8 cellular contexts compared by ENCODE assay signal in genomic region chr3:56917740-56918568, GRCh38.
A peak's percentile ranks its signal among the peaks of the same experiment; 100 is the strongest.
DNase-seq lines count a peak whose midpoint lies in the region; ATAC-seq and TF ChIP-seq lines count a peak whose summit lies in the region.

No MANE protein-coding gene starts in this region.

- no peaks in the 10 kb centered on the region for H3K9me2 ChIP-seq in OCI-LY7 (ENCODE audit: insufficient read depth, low read length)

- peak overlapping the region in 1 of 2 experiments; percentile 89 for H2BK12ac ChIP-seq in mesenchymal stem cell (ENCODE audit: low read length in 2 of 2)

- POLR2A ChIA-PET in OCI-LY7 (lab: Charles Lee) = interaction anchor here (0.5 to 4.7 kb wide), 11 partner anchors 11 to 193 kb away, joined by 3 to 45 read pairs (median 4); no protein-coding TSS in a partner anchor

- H4K91ac ChIP-seq in mesenchymal stem cell (ENCODE audit: low read length) = no peak overlapping the region

- BruUV-seq in OCI-LY7 (replicated peaks; lab: Mats Ljungman, UMichigan) = no TSS peak

- H3K4me1 ChIP-seq in left ventricle myocardium inferior (peaks cover 44% of the 10 kb centered on the region), right cardiac atrium (ENCODE audit: control insufficient read depth, insufficient read depth, low read length) (no peaks in the 10 kb centered on the region), OCI-LY7 (ENCODE audit: insufficient read depth, low read length, poor library complexity, severe bottlenecking) (peaks cover 85% of the 10 kb centered on the region), mesenchymal stem cell (ENCODE audit: control insufficient read depth, insufficient read depth, low read depth, low read length) (no peaks in the 10 kb centered on the region), esophagus muscularis mucosa (peaks cover 24 to 32% (median 25%) of the 10 kb centered on the region in 4 donors)

- peaks cover 28% of the 10 kb centered on the region for H3K79me2 ChIP-seq in OCI-LY7 (ENCODE audit: insufficient read depth, low read depth, low read length)

- no peak overlapping the region for H4K8ac ChIP-seq in mesenchymal stem cell (ENCODE audit: low read length)

- no peak for TF ChIP-seq EP300 in esophagus muscularis mucosa (IDR thresholded peaks at IDR 0.05)

- intact Hi-C loops in left ventricle myocardium inferior (cut with micrococcal nuclease) = no loop called here
- intact Hi-C loops in right cardiac atrium (cut with DNase I) = no loop called here
- intact Hi-C loops in OCI-LY7 (cut with micrococcal nuclease; ENCODE audit: unreplicated experiment) = loop anchor here (1.0 to 5.0 kb wide), 8 partner anchors 47 to 235 kb away; partner anchors contain the start of genes ARHGEF3 and TASOR
- intact Hi-C loops in left cardiac atrium (cut with DNase I) = no loop called here
- intact Hi-C loops in esophagus muscularis mucosa (cut with DNase I) = no loop called here

- no peaks in the 10 kb centered on the region for H3K36me3 ChIP-seq in left ventricle myocardium inferior
- no peaks in the 10 kb centered on the region for H3K36me3 ChIP-seq in OCI-LY7 (ENCODE audit: insufficient read depth, low read length)
- H3K36me3 ChIP-seq in mesenchymal stem cell (ENCODE audit: control insufficient read depth in 1 of 2, insufficient read depth in 2 of 2, low read depth in 1 of 2, low read length in 2 of 2) = no peaks in the 10 kb centered on the region
- H3K36me3 ChIP-seq in esophagus muscularis mucosa = no peaks in the 10 kb centered on the region

- 70% methylated on average over 10 of the region's 10 CpGs for WGBS in right cardiac atrium
- WGBS in mesenchymal stem cell = 85% methylated on average over 8 of the region's 10 CpGs
- 76% methylated on average over 10 of the region's 10 CpGs for WGBS in esophagus muscularis mucosa

- no peak overlapping the region for H3K14ac ChIP-seq in mesenchymal stem cell (ENCODE audit: low read length in 2 of 2)

- H2AK5ac ChIP-seq in mesenchymal stem cell (ENCODE audit: low read length, severe bottlenecking) = no peak overlapping the region

- H3K18ac ChIP-seq in mesenchymal stem cell (ENCODE audit: low read depth in 1 of 2, low read length in 2 of 2) = peak overlapping the region; percentile 22 to 29

- no peak overlapping the region for H2BK5ac ChIP-seq in mesenchymal stem cell (ENCODE audit: low read depth, low read length, poor library complexity, severe bottlenecking)

- H3K79me1 ChIP-seq in mesenchymal stem cell (replicated peaks; ENCODE audit: low read length, poor library complexity, severe bottlenecking) = no peaks in the 10 kb centered on the region

- H4K20me1 ChIP-seq in OCI-LY7 (ENCODE audit: insufficient read depth, low read length) = no peaks in the 10 kb centered on the region

- ATAC-seq in right cardiac atrium (no peak), HG03108 (IDR thresholded peaks at IDR 0.05; ENCODE audit: unreplicated experiment) (peak; percentile 64), left cardiac atrium (no peak)

- H3K4ac ChIP-seq in mesenchymal stem cell (ENCODE audit: low read depth in 1 of 2, low read length in 2 of 2) = no peak overlapping the region

- no peak overlapping the region for H2BK120ac ChIP-seq in mesenchymal stem cell (ENCODE audit: low read depth, low read length)

- no peak overlapping the region for H3K9ac ChIP-seq in mesenchymal stem cell (ENCODE audit: low read length)

- H3K9me3 ChIP-seq in left ventricle myocardium inferior (replicated peaks) = no peaks in the 10 kb centered on the region
- no peaks in the 10 kb centered on the region for H3K9me3 ChIP-seq in right cardiac atrium (ENCODE audit: control insufficient read depth, low read length)
- no peaks in the 10 kb centered on the region for H3K9me3 ChIP-seq in OCI-LY7 (ENCODE audit: low read length)
- H3K9me3 ChIP-seq in mesenchymal stem cell (ENCODE audit: control insufficient read depth, low read length) = no peaks in the 10 kb centered on the region
- no peaks in the 10 kb centered on the region for H3K9me3 ChIP-seq in esophagus muscularis mucosa

- no peak for TF ChIP-seq CTCF in left ventricle myocardium inferior (IDR thresholded peaks at IDR 0.05; ENCODE audit: borderline replicate concordance)
- TF ChIP-seq CTCF in OCI-LY7 (conservative IDR thresholded peaks at IDR 0.05; ENCODE audit: low read length) = no peak
- no peak for TF ChIP-seq CTCF in esophagus muscularis mucosa (IDR thresholded peaks at IDR 0.05)

- TF ChIP-seq POLR2A in esophagus muscularis mucosa (IDR thresholded peaks at IDR 0.05; ENCODE audit: low read depth) = no peak

- H3K4me2 ChIP-seq in OCI-LY7 (ENCODE audit: low read length) = peak overlapping the region; percentile 99
- no peak overlapping the region for H3K4me2 ChIP-seq in mesenchymal stem cell (ENCODE audit: low read length, poor library complexity, severe bottlenecking)

- H3K4me3 ChIP-seq in left ventricle myocardium inferior (no peak overlapping the region), right cardiac atrium (ENCODE audit: low read length) (no peak overlapping the region), OCI-LY7 (ENCODE audit: low read depth, low read length, poor library complexity, severe bottlenecking) (peak overlapping the region; percentile 73), mesenchymal stem cell (ENCODE audit: insufficient read depth in 1 of 2, low read depth in 1 of 2, low read length in 2 of 2) (no peak overlapping the region), esophagus muscularis mucosa (no peak overlapping the region)

- CTCF ChIA-PET in OCI-LY7 (lab: Charles Lee; ENCODE audit: unreplicated experiment) = interaction anchor here (1.1 kb wide), 1 partner anchor 97 kb away, joined by 3 read pairs; no protein-coding TSS in a partner anchor

- no peak overlapping the region for H2BK15ac ChIP-seq in mesenchymal stem cell (ENCODE audit: low read depth, poor library complexity, severe bottlenecking)

- DNase-seq in left ventricle myocardium inferior (no peak), right cardiac atrium (no peak), OCI-LY7 (ENCODE audit: low spot score) (peak; percentile 95), mesenchymal stem cell (no peak), left cardiac atrium (no peak), NCI-H446 (lab: John Stamatoyannopoulos, UW) (no peak), esophagus muscularis mucosa (ENCODE audit: extremely low spot score) (no peak)

- H2AFZ ChIP-seq in OCI-LY7 (ENCODE audit: low read length) = no peak overlapping the region; the same call in 1 of the 2 replicates
- no peak overlapping the region for H2AFZ ChIP-seq in mesenchymal stem cell (ENCODE audit: low read depth, low read length)

- H3K27ac ChIP-seq in left ventricle myocardium inferior (replicated peaks) (peak overlapping the region; percentile 3), right cardiac atrium (ENCODE audit: low read length) (no peak overlapping the region), OCI-LY7 (ENCODE audit: low read depth, low read length, poor library complexity, severe bottlenecking) (peak overlapping the region; percentile 97), mesenchymal stem cell (ENCODE audit: low read length, poor library complexity, severe bottlenecking) (no peak overlapping the region), esophagus muscularis mucosa (replicated peaks in 1 of 4) (peak overlapping the region in 1 of 4 donors; percentile 8)

- H3K23ac ChIP-seq in mesenchymal stem cell (ENCODE audit: low read length in 2 of 2) = peak overlapping the region in 1 of 2 experiments; percentile 34

- H3K27me3 ChIP-seq in left ventricle myocardium inferior (ENCODE audit: low read depth) (no peaks in the 10 kb centered on the region), right cardiac atrium (ENCODE audit: control insufficient read depth, insufficient read depth) (no peaks in the 10 kb centered on the region), mesenchymal stem cell (ENCODE audit: control insufficient read depth in 1 of 2, insufficient read depth in 1 of 2, low read length in 2 of 2) (peaks cover 0 to 23% of the 10 kb centered on the region in 2 experiments), esophagus muscularis mucosa (no peaks in the 10 kb centered on the region)

Comparison
In these comparisons a context has a peak if more than half of its experiments do, and no peak if none do; other contexts are left out.
1. H3K27ac ChIP-seq: peak in left ventricle myocardium inferior (single experiment) and OCI-LY7 (single experiment); none in right cardiac atrium (single experiment) and mesenchymal stem cell (single experiment).